In genomic region chr15:26081758-26082068, GRCh38 we compare ENCODE assay signal across 9 cellular contexts.
DNase-seq lines count a peak whose midpoint lies in the region; ATAC-seq, FAIRE-seq and TF ChIP-seq lines count a peak whose summit lies in the region.
"Had no signal": no experiment of that assay in that cellular context is flagged by ENCODE, and none has a peak within 500 bp of the region (broad histone marks: within the 10 kb centered on the region; RNA-seq: fewer than 3 reads in every experiment).

No MANE protein-coding gene starts in this region.

- H3K36me3 ChIP-seq in mammary epithelial cell (ENCODE audit: insufficient read depth, low read length) (no peaks in the 10 kb centered on the region), astrocyte (ENCODE audit: insufficient read depth, low read length) (no peaks in the 10 kb centered on the region), uterus (no peaks in the 10 kb centered on the region)
- H3K36me3 ChIP-seq: prostate gland had no signal

- H3K36me3 Mint-ChIP-seq in MCF 10A (ENCODE audit: insufficient read depth, unreplicated experiment) (peaks cover 14% of the 10 kb centered on the region), astrocyte (ENCODE audit: low read depth, unreplicated experiment) (no peaks in the 10 kb centered on the region), mesothelial cell of epicardium (no peaks in the 10 kb centered on the region)

- H3K9me3 Mint-ChIP-seq in MCF 10A (ENCODE audit: unreplicated experiment): peaks cover 9% of the 10 kb centered on the region
- H3K9me3 Mint-ChIP-seq in astrocyte (ENCODE audit: unreplicated experiment): no peaks in the 10 kb centered on the region
- no peaks in the 10 kb centered on the region for H3K9me3 Mint-ChIP-seq in mesothelial cell of epicardium

- H2AFZ ChIP-seq in mammary epithelial cell (ENCODE audit: low read depth, low read length) (no peak overlapping the region), astrocyte (ENCODE audit: low read depth, low read length) (no peak overlapping the region)

- TF ChIP-seq CTCF in MCF 10A (IDR thresholded peaks at IDR 0.05; ENCODE audit: unreplicated experiment) (no peak), mammary epithelial cell (conservative IDR thresholded peaks at IDR 0.05 in 1 of 2, IDR thresholded peaks at IDR 0.05 in 1 of 2; ENCODE audit: extremely low read depth in 1 of 2, insufficient read depth in 1 of 2, low read depth in 1 of 2, low read length in 2 of 2) (no peak), astrocyte (IDR thresholded peaks at IDR 0.05; ENCODE audit: insufficient read depth, low read depth, low read length) (no peak), mesothelial cell of epicardium (IDR thresholded peaks at IDR 0.05; ENCODE audit: unreplicated experiment) (no peak), uterus (IDR thresholded peaks at IDR 0.05) (no peak)

- no peaks in the 10 kb centered on the region for H4K20me1 ChIP-seq in mammary epithelial cell (ENCODE audit: insufficient read depth, low read length)
- no peaks in the 10 kb centered on the region for H4K20me1 ChIP-seq in astrocyte (ENCODE audit: insufficient read depth, low read length)

- no peaks in the 10 kb centered on the region for H3K27me3 Mint-ChIP-seq in MCF 10A (ENCODE audit: insufficient read depth, unreplicated experiment)
- H3K27me3 Mint-ChIP-seq in astrocyte (ENCODE audit: low read depth, unreplicated experiment): no peaks in the 10 kb centered on the region
- peaks cover 2% of the 10 kb centered on the region for H3K27me3 Mint-ChIP-seq in mesothelial cell of epicardium (ENCODE audit: low read depth)

- no peak overlapping the region for H3K27ac ChIP-seq in mammary epithelial cell (ENCODE audit: insufficient read depth, low read depth, low read length)
- no peak overlapping the region for H3K27ac ChIP-seq in astrocyte (ENCODE audit: low read depth, low read length)
- peak overlapping the region; percentile 63 to 98 for H3K27ac ChIP-seq in uterus

- H3K4me2 ChIP-seq in mammary epithelial cell (ENCODE audit: insufficient read depth, low read depth, low read length) (no peak overlapping the region), astrocyte (ENCODE audit: low read length) (peak overlapping the region; percentile 30)

- H3K9me3 ChIP-seq in mammary epithelial cell (replicated peaks; ENCODE audit: insufficient read depth, low read length): no peaks in the 10 kb centered on the region
- H3K9me3 ChIP-seq in astrocyte (ENCODE audit: insufficient read depth, low read depth, low read length): no peaks in the 10 kb centered on the region
- no peaks in the 10 kb centered on the region for H3K9me3 ChIP-seq in uterus
- H3K9me3 ChIP-seq: prostate gland had no signal

- no peak for ATAC-seq in GM21723 (IDR thresholded peaks at IDR 0.05; ENCODE audit: unreplicated experiment)
- no peak for ATAC-seq in GM21529 (IDR thresholded peaks at IDR 0.05; ENCODE audit: unreplicated experiment)

- H3K4me1 ChIP-seq in mammary epithelial cell (ENCODE audit: insufficient read depth, low read length) (peaks cover 9% of the 10 kb centered on the region), astrocyte (ENCODE audit: insufficient read depth, low read length) (peaks cover 8% of the 10 kb centered on the region), uterus (no peaks in the 10 kb centered on the region)
- H3K4me1 ChIP-seq: prostate gland had no signal

- no peak overlapping the region for H3K4me3 ChIP-seq in mammary epithelial cell (replicated peaks in 1 of 3; ENCODE audit: insufficient read depth in 1 of 3, low read depth in 2 of 3, low read length in 3 of 3)
- H3K4me3 ChIP-seq in astrocyte (ENCODE audit: insufficient read depth, low read depth, low read length): no peak overlapping the region
- no peak overlapping the region for H3K4me3 ChIP-seq in uterus

- DNase-seq in MCF 10A (ENCODE audit: unreplicated experiment) (no peak), mammary epithelial cell (no peak), astrocyte (ENCODE audit: low read depth) (no peak), mesothelial cell of epicardium (ENCODE audit: low spot score in 2 of 2, unreplicated experiment in 2 of 2) (no peak), uterus (no peak), kidney tubule cell (ENCODE audit: low spot score) (no peak)

- intact Hi-C loops in MCF 10A (cut with micrococcal nuclease) (no loop called here), mammary epithelial cell (cut with micrococcal nuclease) (no loop called here), uterus (cut with DNase I; ENCODE audit: low total_unique reads) (no loop called here)

- H3K27me3 ChIP-seq in mammary epithelial cell (ENCODE audit: insufficient read depth, low read length) (no peaks in the 10 kb centered on the region), astrocyte (ENCODE audit: insufficient read depth, low read length) (no peaks in the 10 kb centered on the region), uterus (no peaks in the 10 kb centered on the region)

- H3K27ac Mint-ChIP-seq in MCF 10A (ENCODE audit: low read depth, unreplicated experiment) (peak overlapping the region; percentile 32), astrocyte (ENCODE audit: unreplicated experiment) (peak overlapping the region; percentile 34), mesothelial cell of epicardium (peak overlapping the region; percentile 97)

- no peak for FAIRE-seq in astrocyte (lab: Jason Lieb, UNC)

- H3K9ac ChIP-seq in mammary epithelial cell (ENCODE audit: insufficient read depth, low read length) (no peak overlapping the region), astrocyte (ENCODE audit: low read length) (no peak overlapping the region)

- TF ChIP-seq POLR2A in uterus (IDR thresholded peaks at IDR 0.05): no peak

- in situ Hi-C loops in mammary epithelial cell (cut with MboI; ENCODE audit: low sequenced_read_pairs in 2 of 2): loop anchor here in 1 of 2 donors (25.0 kb wide), 1 partner anchor 644 kb away; the partner anchor contains the start of gene UBE3A

- BruUV-seq in MCF 10A (replicated peaks; lab: Mats Ljungman, UMichigan) (no TSS peak), mammary epithelial cell (replicated peaks; lab: Mats Ljungman, UMichigan) (no TSS peak)

- no peaks in the 10 kb centered on the region for H3K79me2 ChIP-seq in mammary epithelial cell (ENCODE audit: insufficient read depth, low read length)
- H3K79me2 ChIP-seq in astrocyte (ENCODE audit: insufficient read depth, low read length): no peaks in the 10 kb centered on the region

- H3K4me1 Mint-ChIP-seq in MCF 10A (ENCODE audit: insufficient read depth, unreplicated experiment): peaks cover 5% of the 10 kb centered on the region
- H3K4me1 Mint-ChIP-seq in astrocyte (ENCODE audit: low read depth, unreplicated experiment): peaks cover 15% of the 10 kb centered on the region
- H3K4me1 Mint-ChIP-seq in mesothelial cell of epicardium: peaks cover 25% of the 10 kb centered on the region

- CTCF ChIA-PET in MCF 10A (lab: Yijun Ruan, JAX) (interaction anchor here (0.5 kb wide), 1 partner anchor 12 kb away, joined by 3 read pairs; no protein-coding TSS in a partner anchor), mammary epithelial cell (lab: Charles Lee; ENCODE audit: low non-redundant PET) (no interaction called here)

- peak overlapping the region; percentile 75 for H3K4me3 Mint-ChIP-seq in MCF 10A (ENCODE audit: unreplicated experiment)
- no peak overlapping the region for H3K4me3 Mint-ChIP-seq in astrocyte (ENCODE audit: unreplicated experiment)
- H3K4me3 Mint-ChIP-seq in mesothelial cell of epicardium: peak overlapping the region; percentile 78

- WGBS in mammary epithelial cell (ENCODE audit: low coverage, missing lambda C conversion rate): 33% methylated on average over 5 of the region's 5 CpGs

- dilution Hi-C loops in mammary epithelial cell (cut with HindIII; ENCODE audit: low sequenced_read_pairs): loop anchor here (5.0 kb wide), 1 partner anchor 46 kb away; no protein-coding TSS in a partner anchor

- POLR2A ChIA-PET in MCF 10A (lab: Yijun Ruan, JAX): no interaction called here

Comparison
In these comparisons a context has a peak if more than half of its experiments do, and no peak if none do; other contexts are left out.
1. H3K27ac Mint-ChIP-seq: peak in every context shown above with its lines; median percentile 97 in mesothelial cell of epicardium; 34 in astrocyte; 32 in MCF 10A.
2. H3K27ac ChIP-seq: peak in uterus (2 of 2); none in mammary epithelial cell (single experiment) and astrocyte (single experiment).